33 cellular contexts compared by ENCODE assay signal in the genomic region with DNA sequence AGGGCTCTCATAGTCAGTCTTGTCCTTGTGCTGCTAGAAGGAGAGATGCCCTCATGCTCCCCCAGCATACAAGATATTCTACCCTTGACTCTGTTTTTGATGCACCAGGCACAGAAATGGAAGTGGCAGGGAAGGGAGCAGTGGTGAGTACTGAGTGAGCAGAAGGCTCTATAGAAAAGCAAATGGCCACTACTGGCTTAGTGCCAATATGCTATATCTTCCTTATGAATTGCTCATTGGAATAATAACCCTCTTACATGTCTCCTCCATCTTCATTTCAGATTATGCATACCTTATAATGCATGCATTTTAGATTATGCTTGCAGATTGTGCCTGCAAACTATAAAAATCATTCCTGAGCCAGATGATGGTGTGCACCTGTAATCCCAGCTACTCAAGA.
"Had no signal": no experiment of that assay in that cellular context is flagged by ENCODE, and none has a peak within 500 bp of the region (broad histone marks: within the 10 kb centered on the region; RNA-seq: fewer than 3 reads in every experiment).

No MANE protein-coding gene starts in this region.

- H3K27ac ChIP-seq: KMS-11 had no signal

- DNase-seq: Karpas-422, Kasumi-1, MG63, MM.1S, MV-4-11, NCI-H1048, NCI-H1092, NCI-H1092 treated with DMSO at 0.1 percent for 48 hours, NCI-H1105, NCI-H1105 treated with DMSO at 0.1 percent for 48 hours, NCI-H1417 treated with DMSO at 0.1 percent for 48 hours, NCI-H1436, NCI-H1436 treated with DMSO at 0.1 percent for 48 hours, NCI-H1694, NCI-H1694 treated with DMSO at 0.1 percent for 48 hours, NCI-H187, NCI-H187 treated with DMSO at 0.1 percent for 48 hours, NCI-H1930, NCI-H2029, NCI-H2029 treated with DMSO at 0.1 percent for 48 hours, NCI-H2081, NCI-H2081 treated with DMSO at 0.1 percent for 48 hours, NCI-H2107, NCI-H2171, NCI-H2171 treated with DMSO at 0.1 percent for 48 hours, NCI-H2227 treated with DMSO at 0.1 percent for 48 hours, NCI-H226, NCI-H345, NCI-H446, NCI-H446 treated with DMSO at 0.1 percent for 48 hours, NCI-H510A, NCI-H510A treated with DMSO at 0.1 percent for 48 hours had no signal

- H3K27me3 ChIP-seq: MG63 had no signal

- H3K4me2 ChIP-seq: KMS-11 had no signal

- H3K9me3 ChIP-seq: MG63 had no signal

- H3K9ac ChIP-seq: KMS-11 had no signal

- H3K4me3 ChIP-seq: MG63 had no signal

- H3K36me3 ChIP-seq: MG63 had no signal
